ENCODE assay signal across 8 cellular contexts in the genomic region with DNA sequence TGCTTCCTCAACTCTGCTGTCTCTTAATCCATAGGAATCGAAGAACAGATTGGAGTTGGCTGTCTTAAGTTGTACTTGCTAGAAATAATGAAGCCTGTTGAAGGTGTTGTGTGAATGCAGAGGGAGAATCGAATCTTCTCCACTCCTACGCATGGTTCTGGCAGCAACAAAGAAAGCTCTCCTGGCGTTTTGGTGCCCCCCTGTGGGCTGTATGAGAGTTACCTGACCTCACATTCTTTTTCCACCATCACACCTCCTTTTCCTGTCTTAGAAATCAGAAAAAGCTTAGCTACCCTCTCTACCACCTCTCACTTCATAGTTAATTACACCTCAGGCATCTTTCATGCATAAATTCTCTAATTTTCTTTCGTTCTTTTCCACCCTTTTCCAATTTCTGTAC. TPM values are rescaled to one million over a fixed set of nuclear protein-coding genes. Genes with fewer than 3 reads are reported as not detected.
DNase-seq lines count a peak whose midpoint lies in the region; ATAC-seq and TF ChIP-seq lines count a peak whose summit lies in the region.

No MANE protein-coding gene starts in this region.

- H3K4me3 Mint-ChIP-seq in naive B cell: no peak overlapping the region

- no peak overlapping the region for H3K4me3 ChIP-seq in effector memory CD4-positive, alpha-beta T cell (ENCODE audit: insufficient read depth, low read depth, low read length, poor library complexity, severe bottlenecking)
- no peak overlapping the region for H3K4me3 ChIP-seq in thyroid gland (replicated peaks in 1 of 3)

- H3K36me3 Mint-ChIP-seq in naive B cell: no peaks in the 10 kb centered on the region

- ATAC-seq in HG02623 (IDR thresholded peaks at IDR 0.05; ENCODE audit: unreplicated experiment) (peak; percentile 75), naive B cell (ENCODE audit: low read depth in 2 of 2) (peak; percentile 68 to 72)

- peaks cover 10 to 20% (median 12%) of the 10 kb centered on the region in 3 donors for H3K4me1 Mint-ChIP-seq in naive B cell

- no peaks in the 10 kb centered on the region for H3K9me3 Mint-ChIP-seq in naive B cell

- TF ChIP-seq CTCF in thyroid gland (IDR thresholded peaks at IDR 0.05): peak; percentile 30 to 61 (median 49)

- H3K36me3 ChIP-seq in effector memory CD4-positive, alpha-beta T cell (ENCODE audit: control insufficient read depth, insufficient read depth, low read length): no peaks in the 10 kb centered on the region
- no peaks in the 10 kb centered on the region for H3K36me3 ChIP-seq in thyroid gland

- H3K27me3 Mint-ChIP-seq in naive B cell: no peaks in the 10 kb centered on the region

- H3K27ac Mint-ChIP-seq in naive B cell: peak overlapping the region in 1 of 6 donors; percentile 12

- 8 to 12% methylated on average over 5 of the region's 5 CpGs for WGBS in thyroid gland, 2 donors

- no peaks in the 10 kb centered on the region for H3K4me1 ChIP-seq in effector memory CD4-positive, alpha-beta T cell (ENCODE audit: control insufficient read depth, insufficient read depth, low read length, poor library complexity, severe bottlenecking)
- H3K4me1 ChIP-seq in thyroid gland: no peaks in the 10 kb centered on the region

- H3K27ac ChIP-seq in effector memory CD4-positive, alpha-beta T cell (ENCODE audit: insufficient read depth, low read length, poor library complexity, severe bottlenecking): no peak overlapping the region
- no peak overlapping the region for H3K27ac ChIP-seq in thyroid gland

- H3K9me3 ChIP-seq in effector memory CD4-positive, alpha-beta T cell (ENCODE audit: control insufficient read depth, low read length): no peaks in the 10 kb centered on the region
- H3K9me3 ChIP-seq in thyroid gland: no peaks in the 10 kb centered on the region

- intact Hi-C loops in thyroid gland (cut with DNase I): no loop called here

- no peaks in the 10 kb centered on the region for H3K27me3 ChIP-seq in effector memory CD4-positive, alpha-beta T cell (replicated peaks; ENCODE audit: control insufficient read depth, insufficient read depth, low read length, poor library complexity, severe bottlenecking)
- no peaks in the 10 kb centered on the region for H3K27me3 ChIP-seq in thyroid gland

- no peak for TF ChIP-seq POLR2A in thyroid gland (IDR thresholded peaks at IDR 0.05)

- DNase-seq in NCI-H510A treated with DMSO at 0.1 percent for 48 hours (lab: John Stamatoyannopoulos, UW) (peak; percentile 31), NCI-H510A (lab: John Stamatoyannopoulos, UW) (no peak), NCI-H2227 (lab: John Stamatoyannopoulos, UW; ENCODE audit: unreplicated experiment) (peak; percentile 53), naive B cell (peak; percentile 42), thyroid gland (peak; percentile 41 to 51)
- peak; percentile 46 to 52 for DNase-seq in activated CD4-positive, alpha-beta T cell treated with anti-CD3 and anti-CD28 coated beads, Interleukin-2, amount 50 U/mL, for 4 hours
- DNase-seq in effector memory CD4-positive, alpha-beta T cell: peak in 2 of 3 donors; percentile 10 to 23

RNA-seq across cellular contexts. Expression of gene KLF8, which starts 16.3 kb away (rescaled TPM):
- polyA plus RNA-seq in naive B cell (ENCODE audit: low read depth in 6 of 6): 10 to 100 TPM in 5 of 6 donors, 1 to 10 TPM in 1; 6.8 to 20.7 (median 12.6) TPM
- total RNA-seq in thyroid gland: 10 to 100 TPM in 3 of 4 donors, 1 to 10 TPM in 1; 9.0 to 14.3 (median 11.7) TPM
